19 cellular contexts compared by ENCODE assay signal in genomic region chr1:58084266-58084665, GRCh38.
"Had no signal": no experiment of that assay in that cellular context is flagged by ENCODE, and none has a peak within 500 bp of the region (broad histone marks: within the 10 kb centered on the region; RNA-seq: fewer than 3 reads in every experiment).

No MANE protein-coding gene starts in this region.

- H3K27ac ChIP-seq: breast epithelium, epithelial cell of prostate, psoas muscle, suprapubic skin, VCaP had no signal

- H3K27me3 ChIP-seq: breast epithelium, suprapubic skin had no signal

- H3K4me3 ChIP-seq: breast epithelium, psoas muscle, suprapubic skin had no signal

- ATAC-seq: activated naive CD4-positive, alpha-beta T cell treated with anti-CD3 and anti-CD28 coated beads, Interleukin-2, amount 50 U/mL, for 72 hours; effector memory CD8-positive, alpha-beta T cell; psoas muscle; sciatic nerve had no signal

- H3K36me3 ChIP-seq: breast epithelium, suprapubic skin had no signal

- H3K4me3 Mint-ChIP-seq: activated T-cell treated with anti-CD3 and anti-CD28 coated beads, Interleukin-2, amount 50 U/mL, for 24 hours; effector memory CD8-positive, alpha-beta T cell; immature natural killer cell; nephron; type B pancreatic cell had no signal

- H3K9me3 ChIP-seq: breast epithelium, psoas muscle, suprapubic skin had no signal

- DNase-seq: activated CD4-positive, alpha-beta T cell treated with anti-CD3 and anti-CD28 coated beads for 1 hour; activated CD4-positive, alpha-beta T cell treated with anti-CD3 and anti-CD28 coated beads, Interleukin-2, amount 50 U/mL, for 48 hours; activated effector memory CD4-positive, alpha-beta T cell treated with anti-CD3 and anti-CD28 coated beads, Interleukin-2, amount 50 U/mL, for 16 hours; activated T-cell treated with anti-CD3 and anti-CD28 coated beads, Interleukin-2, amount 50 U/mL, for 24 hours; dermis blood vessel endothelial cell; effector memory CD8-positive, alpha-beta T cell; head of caudate nucleus; immature natural killer cell; psoas muscle; stimulated activated CD4-positive, alpha-beta T cell treated with anti-CD3 and anti-CD28 coated beads, Interleukin-2, amount 100 ng/mL, for 24 hours had no signal

- FAIRE-seq: frontal cortex had no signal

- H3K4me1 ChIP-seq: breast epithelium, psoas muscle, suprapubic skin had no signal

- H3K36me3 Mint-ChIP-seq: activated naive CD4-positive, alpha-beta T cell treated with anti-CD3 and anti-CD28 coated beads, Interleukin-2, amount 50 U/mL, for 72 hours; immature natural killer cell; type B pancreatic cell had no signal

- H3K4me1 Mint-ChIP-seq: immature natural killer cell had no signal

- H3K9me3 Mint-ChIP-seq: activated naive CD4-positive, alpha-beta T cell treated with anti-CD3 and anti-CD28 coated beads, Interleukin-2, amount 50 U/mL, for 72 hours; activated T-cell treated with anti-CD3 and anti-CD28 coated beads, Interleukin-2, amount 50 U/mL, for 24 hours; immature natural killer cell; nephron; type B pancreatic cell had no signal

- H3K27ac Mint-ChIP-seq: activated naive CD4-positive, alpha-beta T cell treated with anti-CD3 and anti-CD28 coated beads, Interleukin-2, amount 50 U/mL, for 72 hours; activated T-cell treated with anti-CD3 and anti-CD28 coated beads, Interleukin-2, amount 50 U/mL, for 24 hours; effector memory CD8-positive, alpha-beta T cell; immature natural killer cell; nephron; type B pancreatic cell had no signal
